In genomic region chr22:46748206-46748947, GRCh38 we compare ENCODE assay signal across 1 cellular context.
TF ChIP-seq lines count a peak whose summit lies in the region.

No MANE protein-coding gene starts in this region.

TF ChIP-seq in SK-N-SH treated with all-trans-retinoic acid at 6 μM for 48 hours, 23 proteins besides CTCF, POLR2A, EP300 and RAD21 (continued from another document):
- TF ChIP-seq CREB5 (CRISPR knock-in tag; IDR thresholded peaks at IDR 0.05; ENCODE audit: low read depth) (no peak), GLIS3 (CRISPR knock-in tag; IDR thresholded peaks at IDR 0.05) (no peak), SNAI2 (CRISPR knock-in tag; IDR thresholded peaks at IDR 0.05) (no peak), ZNF8 (CRISPR knock-in tag; IDR thresholded peaks at IDR 0.05) (no peak)
